Comparison of ENCODE assay signal across 8 cellular contexts in the genomic region with DNA sequence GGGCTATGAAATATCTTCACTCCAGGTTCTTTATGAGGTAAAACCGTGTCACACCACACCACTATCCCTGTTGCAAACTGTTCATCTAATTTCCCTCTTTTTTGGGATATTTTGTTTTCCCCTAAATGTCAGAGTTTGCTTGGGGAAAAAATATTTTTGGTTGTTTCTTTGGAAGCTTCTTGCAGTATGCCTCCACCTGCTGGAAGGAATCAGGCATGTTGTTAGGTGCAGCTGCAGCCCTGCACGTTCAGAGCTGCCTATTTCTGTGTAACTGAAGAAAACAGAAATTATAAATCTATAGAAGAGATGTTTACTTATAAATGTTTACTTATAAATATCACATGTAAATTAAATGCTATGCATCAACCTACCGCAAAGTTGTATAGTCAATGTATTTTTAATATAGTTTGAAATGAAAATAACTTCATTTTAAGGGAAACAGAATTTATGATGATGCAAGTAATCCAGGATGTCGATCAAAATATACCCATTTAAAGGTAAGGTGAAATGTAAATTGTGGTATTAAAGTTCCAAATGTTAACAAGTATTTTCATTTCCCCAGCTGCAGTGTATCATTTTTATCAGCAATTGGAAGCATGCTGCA.
A peak's percentile ranks its signal among the peaks of the same experiment; 100 is the strongest.
DNase-seq lines count a peak whose midpoint lies in the region; ATAC-seq and TF ChIP-seq lines count a peak whose summit lies in the region.
"Had no signal": no experiment of that assay in that cellular context is flagged by ENCODE, and none has a peak within 500 bp of the region (broad histone marks: within the 10 kb centered on the region; RNA-seq: fewer than 3 reads in every experiment).

No MANE protein-coding gene starts in this region.

- no peak overlapping the region for H3K4me3 Mint-ChIP-seq in chondrocyte (ENCODE audit: unreplicated experiment)

- H3K9me3 Mint-ChIP-seq in chondrocyte (ENCODE audit: low read depth), result no peaks in the 10 kb centered on the region

- ATAC-seq in HG03520 (IDR thresholded peaks at IDR 0.05; ENCODE audit: unreplicated experiment) (no peak), GM18870 (IDR thresholded peaks at IDR 0.05; ENCODE audit: unreplicated experiment) (no peak)

- peak; percentile 89 for TF ChIP-seq CTCF in chondrocyte (IDR thresholded peaks at IDR 0.05)

- no peaks in the 10 kb centered on the region for H3K36me3 ChIP-seq in H7 (replicated peaks; ENCODE audit: control insufficient read depth, insufficient read depth, low read length)
- H3K36me3 ChIP-seq: neutrophil had no signal

- H3K4me1 Mint-ChIP-seq in chondrocyte (ENCODE audit: low read depth), result no peaks in the 10 kb centered on the region

- H3K27ac Mint-ChIP-seq in chondrocyte (ENCODE audit: unreplicated experiment), result no peak overlapping the region

- H3K27me3 Mint-ChIP-seq in chondrocyte (ENCODE audit: low read depth), result peaks cover 33% of the 10 kb centered on the region

- H3K4me3 ChIP-seq in H7 (ENCODE audit: insufficient read depth, low read depth, low read length), result no peak overlapping the region

- no peaks in the 10 kb centered on the region for H3K36me3 Mint-ChIP-seq in chondrocyte (ENCODE audit: low read depth)

- DNase-seq in H7 (peak; percentile 43), NCI-H2227 treated with DMSO at 0.1 percent for 48 hours (lab: John Stamatoyannopoulos, UW) (peak; percentile 40), chondrocyte (ENCODE audit: low spot score) (no peak), myocyte (ENCODE audit: low read depth) (peak; percentile 53)
- DNase-seq in stimulated activated CD4-positive, alpha-beta T cell treated with anti-CD3 and anti-CD28 coated beads, Interleukin-1b, Interleukin-23, amount 100 ng/mL, for 48 hours, result no peak

- H3K27me3 ChIP-seq in H7 (ENCODE audit: control insufficient read depth, insufficient read depth, low read length), result no peaks in the 10 kb centered on the region

Comparison
In these comparisons a context has a peak if more than half of its experiments do, and no peak if none do; other contexts are left out.
1. DNase-seq: peak in H7 (single experiment), NCI-H2227 treated with DMSO at 0.1 percent for 48 hours (single experiment) and myocyte (single experiment); none in chondrocyte (single experiment) and stimulated activated CD4-positive, alpha-beta T cell treated with anti-CD3 and anti-CD28 coated beads, Interleukin-1b, Interleukin-23, amount 100 ng/mL, for 48 hours (single experiment).